In the genomic region with DNA sequence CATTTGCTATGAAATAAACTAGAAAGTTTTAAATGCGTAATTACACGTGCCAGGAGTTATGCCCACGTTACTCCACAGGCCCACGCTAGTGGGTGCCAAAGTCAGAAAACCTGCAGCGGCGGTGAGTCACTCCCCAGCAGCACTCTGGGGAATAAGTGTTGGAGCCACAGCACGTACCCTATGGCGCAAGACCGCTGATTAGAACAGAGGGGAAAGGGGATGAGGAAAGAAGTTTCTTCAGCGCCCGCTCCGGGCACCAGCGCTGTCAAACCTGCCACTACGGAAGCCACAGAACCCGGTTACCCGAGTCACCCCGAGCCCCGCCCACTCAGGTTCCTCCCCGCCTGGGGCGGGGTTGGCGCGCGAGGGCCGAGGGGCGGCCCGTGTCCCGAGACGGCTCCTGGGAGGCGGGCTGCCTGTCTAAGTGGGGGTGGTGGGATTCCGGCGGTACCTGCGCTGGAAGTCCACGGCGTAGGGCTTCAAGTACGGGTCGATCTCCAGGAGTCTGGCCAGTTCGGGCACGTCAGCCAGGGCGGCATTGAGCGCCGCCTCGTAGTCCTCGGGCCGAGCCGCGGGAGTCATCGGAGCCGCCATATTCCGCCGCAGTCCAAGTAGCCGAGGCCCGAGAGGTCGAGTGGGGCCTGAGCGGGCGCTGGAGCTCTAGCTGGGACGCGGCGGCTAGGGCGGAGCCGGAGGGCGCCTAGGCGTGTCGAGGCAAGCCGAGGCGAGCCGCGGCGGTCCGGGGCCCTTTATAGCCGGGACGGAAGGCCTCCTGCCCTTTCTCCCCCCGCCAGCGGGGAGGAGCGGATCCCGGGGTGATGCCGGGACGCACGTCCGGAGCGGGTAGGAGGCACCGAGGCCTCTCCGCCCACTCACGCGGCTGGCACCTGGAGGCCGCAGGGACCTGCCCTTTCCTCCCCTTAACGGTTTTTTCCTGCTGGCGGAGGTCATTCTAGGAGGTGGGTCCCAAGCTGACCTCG, we compare ENCODE assay signal across 8 cellular contexts. TPM values are rescaled to one million over a fixed set of nuclear protein-coding genes. Genes with fewer than 3 reads are reported as not detected.
DNase-seq lines count a peak whose midpoint lies in the region; ATAC-seq and TF ChIP-seq lines count a peak whose summit lies in the region.

GBE1 (minus strand) TSS at position 722 of the 980 bp plus-strand sequence; CDS start at position 594, 128 bp downstream.

- 0 to 1% methylated on average over 75 to 88 of the region's 88 CpGs for WGBS in esophagus, 2 donors

- no peaks in the 10 kb centered on the region for H3K9me3 ChIP-seq in PC-3 (ENCODE audit: low read length)
- H3K9me3 ChIP-seq in esophagus (ENCODE audit: control insufficient read depth in 2 of 2, insufficient read depth in 1 of 2, low read depth in 1 of 2, low read length in 1 of 2), result no peaks in the 10 kb centered on the region
- H3K9me3 ChIP-seq in mucosa of stomach (ENCODE audit: control insufficient read depth, low read length), result no peaks in the 10 kb centered on the region

- intact Hi-C loops in PC-3 (cut with micrococcal nuclease), result loop anchor here (1.0 to 5.0 kb wide), 4 partner anchors 18 to 151 kb away; no protein-coding TSS in a partner anchor

- no peaks in the 10 kb centered on the region for H4K20me1 ChIP-seq in PC-3 (ENCODE audit: low read length)

- no peaks in the 10 kb centered on the region for H3K9me2 ChIP-seq in PC-3 (replicated peaks; ENCODE audit: low read length)

- peak within 1 kb of the TSS; percentile 89 for H3K4me2 ChIP-seq in PC-3 (ENCODE audit: low read length)

- peaks cover 21% of the 10 kb centered on the region for H3K36me3 ChIP-seq in PC-3 (ENCODE audit: low read depth, low read length)
- no peaks in the 10 kb centered on the region for H3K36me3 ChIP-seq in esophagus (ENCODE audit: control insufficient read depth in 2 of 2, insufficient read depth in 2 of 2, low read length in 1 of 2)
- no peaks in the 10 kb centered on the region for H3K36me3 ChIP-seq in mucosa of stomach (ENCODE audit: control insufficient read depth, insufficient read depth, low read length)

- peaks cover 4% of the 10 kb centered on the region for H3F3A ChIP-seq in PC-3 (ENCODE audit: low read length, unreplicated experiment)

- POLR2A ChIA-PET in PC-3 (lab: Charles Lee; ENCODE audit: unreplicated experiment), result interaction anchor here (0.5 to 0.7 kb wide), 3 partner anchors 32 to 63 kb away, joined by 4 to 6 read pairs (median 5); no protein-coding TSS in a partner anchor

- H3K27me3 ChIP-seq in PC-3 (ENCODE audit: low read length), result no peaks in the 10 kb centered on the region
- no peaks in the 10 kb centered on the region for H3K27me3 ChIP-seq in esophagus (ENCODE audit: control insufficient read depth in 1 of 2, insufficient read depth in 2 of 2, low read length in 2 of 2)
- no peaks in the 10 kb centered on the region for H3K27me3 ChIP-seq in mucosa of stomach (ENCODE audit: control insufficient read depth, insufficient read depth, low read length)

- peak; percentile 59 for TF ChIP-seq CTCF in PC-3 (conservative IDR thresholded peaks at IDR 0.05; ENCODE audit: low read depth, low read length)

- ATAC-seq in GM21526 (IDR thresholded peaks at IDR 0.05; ENCODE audit: low FRiP score, unreplicated experiment) (peak; percentile 90), PC-3 (peak; percentile 87)

- H3K4me3 ChIP-seq in PC-3 (ENCODE audit: low read length) (peak within 1 kb of the TSS; percentile 69), esophagus (ENCODE audit: low read depth in 1 of 2, low read length in 2 of 2) (peak within 1 kb of the TSS; percentile 56 to 86), mucosa of stomach (ENCODE audit: low read length) (peak within 1 kb of the TSS; percentile 48)

- H3K4me1 ChIP-seq in PC-3 (ENCODE audit: insufficient read depth, low read length) (peaks cover 27% of the 10 kb centered on the region), esophagus (ENCODE audit: control insufficient read depth in 2 of 2, insufficient read depth in 2 of 2, low read length in 1 of 2) (no peaks in the 10 kb centered on the region), mucosa of stomach (ENCODE audit: control insufficient read depth, insufficient read depth, low read length) (peaks cover 5% of the 10 kb centered on the region)

- peak within 1 kb of the TSS; percentile 94 for H2AFZ ChIP-seq in PC-3 (ENCODE audit: low read length)

- BruUV-seq in PC-3 (replicated peaks; lab: Mats Ljungman, UMichigan), result no TSS peak

- CTCF ChIA-PET in PC-3 (lab: Charles Lee), result no interaction called here

- H3K27ac ChIP-seq in PC-3 (ENCODE audit: low read length) (peak within 1 kb of the TSS; percentile 96), esophagus (ENCODE audit: low read depth in 2 of 2, low read length in 1 of 2) (peak within 1 kb of the TSS; percentile 97 to 99)

- peak; percentile 35 for DNase-seq in DMS153 treated with DMSO at 0.1 percent for 48 hours (lab: John Stamatoyannopoulos, UW; ENCODE audit: unreplicated experiment)
- peak; percentile 62 for DNase-seq in HuH-7.5 (ENCODE audit: low spot score)
- DNase-seq in PC-3, result peak; percentile 96
- DNase-seq in activated T-cell treated with anti-CD3 and anti-CD28 coated beads, Interleukin-2, amount 50 U/mL, for 1 hour, result peak; percentile 92
- peak; percentile 73 to 76 for DNase-seq in stimulated activated CD8-positive, alpha-beta memory T cell treated with anti-CD3 and anti-CD28 coated beads, Interleukin-7, amount 100 ng/mL, for 1 hour (ENCODE audit: low read depth in 2 of 2)

- peaks cover 45% of the 10 kb centered on the region for H3K79me2 ChIP-seq in PC-3 (ENCODE audit: low read length)

- peak within 1 kb of the TSS; percentile 97 for H3K9ac ChIP-seq in PC-3 (ENCODE audit: low read length)
- peak within 1 kb of the TSS; percentile 93 for H3K9ac ChIP-seq in mucosa of stomach (ENCODE audit: low read length)

RNA-seq across cellular contexts. Expression of gene GBE1, which starts in this region (rescaled TPM):
- 56.6 and 57.7 TPM in 2 replicates for total RNA-seq in PC-3 (2014; rRNA removed)
- 10 to 100 TPM in 1 of 2 donors, 1 to 10 TPM in 1; 7.1 to 16.9 TPM for polyA plus RNA-seq in esophagus

Comparison
In these comparisons a context has a peak if more than half of its experiments do, and no peak if none do; other contexts are left out.
1. Peak in every context shown above with its lines: DNase-seq, ATAC-seq, H3K4me3 ChIP-seq and H3K27ac ChIP-seq.
2. DNase-seq: peak in every context shown above with its lines; median percentile 96 in PC-3; 92 in activated T-cell treated with anti-CD3 and anti-CD28 coated beads, Interleukin-2, amount 50 U/mL, for 1 hour; 74 in stimulated activated CD8-positive, alpha-beta memory T cell treated with anti-CD3 and anti-CD28 coated beads, Interleukin-7, amount 100 ng/mL, for 1 hour; 62 in HuH-7.5; 35 in DMS153 treated with DMSO at 0.1 percent for 48 hours.